ENCODE assay signal across 1 cellular context in genomic region chr4:118833192-118833820, GRCh38.
TF ChIP-seq lines count a peak whose summit lies in the region.

No MANE protein-coding gene starts in this region.

TF ChIP-seq in SK-N-SH, 30 proteins besides CTCF, POLR2A, EP300 and RAD21 (continued from another document):
- TF ChIP-seq ZBTB33 (IDR thresholded peaks at IDR 0.05; ENCODE audit: borderline replicate concordance, low read depth) (no peak), PBX3 (IDR thresholded peaks at IDR 0.05) (no peak), GABPA (IDR thresholded peaks at IDR 0.05; ENCODE audit: low read depth) (no peak)
